Comparison of ENCODE assay signal across 24 cellular contexts in genomic region chr2:56871641-56872040, GRCh38.
A peak's percentile ranks its signal among the peaks of the same experiment; 100 is the strongest.
DNase-seq lines count a peak whose midpoint lies in the region; ATAC-seq, FAIRE-seq and TF ChIP-seq lines count a peak whose summit lies in the region.
"Had no signal": no experiment of that assay in that cellular context is flagged by ENCODE, and none has a peak within 500 bp of the region (broad histone marks: within the 10 kb centered on the region; RNA-seq: fewer than 3 reads in every experiment).

No MANE protein-coding gene starts in this region.

- DNase-seq in A549 (ENCODE audit: low read depth in 1 of 2, low spot score in 1 of 2) (no peak), GM04504 (ENCODE audit: low read depth) (peak; percentile 4), RCC 7860 (ENCODE audit: low spot score) (no peak), foreskin keratinocyte (peak; percentile 22 to 48), psoas muscle (no peak), NCI-H524 treated with DMSO at 0.1 percent for 48 hours (lab: John Stamatoyannopoulos, UW) (no peak), GOT3 (lab: John Stamatoyannopoulos, UW) (no peak)
- no peak for DNase-seq in activated T-cell treated with anti-CD3 and anti-CD28 coated beads, Interleukin-2, amount 50 U/mL, for 4 hours
- DNase-seq: CD4-positive, CD25-positive, alpha-beta regulatory T cell; DMS79; H7; MM.1S; NCI-H1092; NCI-H1436 treated with DMSO at 0.1 percent for 48 hours; NCI-H2029; NCI-H2227 treated with DMSO at 0.1 percent for 48 hours; NCI-H510A treated with DMSO at 0.1 percent for 48 hours; NCI-H774; NK-92 treated with Interleukin-12 subunit alpha and Interleukin-12 subunit beta, amount 100 ng/mL, for 24 hours; SJCRH30 had no signal

- ATAC-seq in A549 (no peak), foreskin keratinocyte (peak; percentile 75), psoas muscle (no peak)
- ATAC-seq in activated T-cell treated with anti-CD3 and anti-CD28 coated beads, Interleukin-2, amount 50 U/mL, for 4 hours, result no peak
- ATAC-seq: K562, Panc1 had no signal

- H3K27ac ChIP-seq in A549, result no peak overlapping the region
- H3K27ac ChIP-seq in foreskin keratinocyte, result no peak overlapping the region
- no peak overlapping the region for H3K27ac ChIP-seq in psoas muscle
- H3K27ac ChIP-seq: SJCRH30 had no signal

- no peak for TF ChIP-seq POLR2A in A549 (IDR thresholded peaks at IDR 0.05; ENCODE audit: low read length)

- no peak overlapping the region for H3K4me2 ChIP-seq in A549

- no peaks in the 10 kb centered on the region for H3K4me1 ChIP-seq in A549
- peaks cover 7% of the 10 kb centered on the region for H3K4me1 ChIP-seq in foreskin keratinocyte
- H3K4me1 ChIP-seq in psoas muscle, result no peaks in the 10 kb centered on the region
- H3K4me1 ChIP-seq: SJCRH30 had no signal

- no peaks in the 10 kb centered on the region for H3K27me3 ChIP-seq in foreskin keratinocyte
- H3K27me3 ChIP-seq in psoas muscle (ENCODE audit: insufficient read depth in 3 of 3, low read length in 2 of 3), result no peaks in the 10 kb centered on the region

- POLR2A ChIA-PET in A549 (lab: Yijun Ruan, JAX), result no interaction called here

- no peaks in the 10 kb centered on the region for H3K4me1 Mint-ChIP-seq in activated T-cell treated with anti-CD3 and anti-CD28 coated beads, Interleukin-2, amount 50 U/mL, for 4 hours (ENCODE audit: low read depth)
- H3K4me1 Mint-ChIP-seq: B cell; CD4-positive, CD25-positive, alpha-beta regulatory T cell had no signal

- H3K9me3 Mint-ChIP-seq in activated T-cell treated with anti-CD3 and anti-CD28 coated beads, Interleukin-2, amount 50 U/mL, for 4 hours, result peaks cover 8% of the 10 kb centered on the region

- H3K9me3 ChIP-seq in A549 (no peaks in the 10 kb centered on the region), psoas muscle (no peaks in the 10 kb centered on the region)
- H3K9me3 ChIP-seq: SJCRH30 had no signal

- H3K27me3 Mint-ChIP-seq in activated T-cell treated with anti-CD3 and anti-CD28 coated beads, Interleukin-2, amount 50 U/mL, for 4 hours (ENCODE audit: low read depth), result no peaks in the 10 kb centered on the region
- H3K27me3 Mint-ChIP-seq: B cell; CD4-positive, CD25-positive, alpha-beta regulatory T cell had no signal

- CTCF ChIA-PET in A549 (lab: Yijun Ruan, JAX), result no interaction called here

- H3K36me3 Mint-ChIP-seq in activated T-cell treated with anti-CD3 and anti-CD28 coated beads, Interleukin-2, amount 50 U/mL, for 4 hours (ENCODE audit: insufficient read depth), result no peaks in the 10 kb centered on the region
- H3K36me3 Mint-ChIP-seq: CD4-positive, CD25-positive, alpha-beta regulatory T cell had no signal

- H3K36me3 ChIP-seq in psoas muscle (ENCODE audit: insufficient read depth in 1 of 2, low read depth in 1 of 2), result no peaks in the 10 kb centered on the region
- H3K36me3 ChIP-seq: SJCRH30 had no signal

- FAIRE-seq in A549 (lab: Jason Lieb, UNC) (no peak), RCC 7860 (lab: Jason Lieb, UNC) (peak; percentile 50)
- FAIRE-seq: GM18507, K562 had no signal

- no peak for TF ChIP-seq RAD21 in A549 (conservative IDR thresholded peaks at IDR 0.05 in 1 of 2, IDR thresholded peaks at IDR 0.05 in 1 of 2)

- intact Hi-C loops in psoas muscle (cut with DNase I), result no loop called here

- H3K4me3 ChIP-seq in A549, result no peak overlapping the region
- H3K4me3 ChIP-seq in psoas muscle, result no peak overlapping the region
- H3K4me3 ChIP-seq: K562, SJCRH30 had no signal

- TF ChIP-seq CTCF in A549 (IDR thresholded peaks at IDR 0.05), result no peak
- no peak for TF ChIP-seq CTCF in foreskin keratinocyte (conservative IDR thresholded peaks at IDR 0.05)
- TF ChIP-seq CTCF in psoas muscle (IDR thresholded peaks at IDR 0.05), result no peak

- no peak for TF ChIP-seq EP300 in A549 (IDR thresholded peaks at IDR 0.05)

- H3K4me3 Mint-ChIP-seq in activated T-cell treated with anti-CD3 and anti-CD28 coated beads, Interleukin-2, amount 50 U/mL, for 4 hours, result no peak overlapping the region
- H3K4me3 Mint-ChIP-seq: B cell; CD4-positive, CD25-positive, alpha-beta regulatory T cell had no signal

- WGBS in A549 (ENCODE audit: missing lambda C conversion rate), result 27% methylated on average over 1 of the region's 1 CpG
- 63 to 78% (median 64%) methylated on average over 1 of the region's 1 CpG for WGBS in psoas muscle, 3 donors

TF ChIP-seq in A549, 52 proteins besides CTCF, POLR2A, EP300 and RAD21:
- TF ChIP-seq HES2 (IDR thresholded peaks at IDR 0.05), result no peak
- TF ChIP-seq KDM5A (IDR thresholded peaks at IDR 0.05), result 0 out of 2 replicates have a peak, but pooled peaks have one; percentile 19

Comparison
In these comparisons a context has a peak if more than half of its experiments do, and no peak if none do; other contexts are left out.
1. DNase-seq: peak in GM04504 (single experiment) and foreskin keratinocyte (2 of 2); none in A549 (0 of 2), RCC 7860 (single experiment), psoas muscle (0 of 2), NCI-H524 treated with DMSO at 0.1 percent for 48 hours (single experiment), activated T-cell treated with anti-CD3 and anti-CD28 coated beads, Interleukin-2, amount 50 U/mL, for 4 hours (single experiment) and GOT3 (single experiment).